Comparison of ENCODE assay signal across 20 cellular contexts in genomic region chr1:248642971-248643651, GRCh38. TPM values are rescaled to one million over a fixed set of nuclear protein-coding genes. Genes with fewer than 3 reads are reported as not detected.
DNase-seq lines count a peak whose midpoint lies in the region; ATAC-seq lines count a peak whose summit lies in the region.
"Not testable (repeated sequence)": the region's sequence is repeated elsewhere in the genome, so short reads cannot be mapped to it uniquely, and the experiment has no call there.
"Had no signal": no experiment of that assay in that cellular context is flagged by ENCODE, and none has a peak within 500 bp of the region (broad histone marks: within the 10 kb centered on the region; RNA-seq: fewer than 3 reads in every experiment).

No MANE protein-coding gene starts in this region.

- H3K27me3 ChIP-seq in naive thymus-derived CD4-positive, alpha-beta T cell (ENCODE audit: control insufficient read depth in 2 of 2, insufficient read depth in 2 of 2, low read length in 2 of 2) = not testable (repeated sequence)

- intact Hi-C loops in naive thymus-derived CD4-positive, alpha-beta T cell (cut with micrococcal nuclease) = not testable (repeated sequence)

- not testable (repeated sequence) for H3K4me1 Mint-ChIP-seq in naive thymus-derived CD4-positive, alpha-beta T cell

- not testable (repeated sequence) for H3K36me3 ChIP-seq in naive thymus-derived CD4-positive, alpha-beta T cell (ENCODE audit: control insufficient read depth in 2 of 3, insufficient read depth in 3 of 3, low read length in 3 of 3)

- H3K9me3 Mint-ChIP-seq in naive thymus-derived CD4-positive, alpha-beta T cell = not testable (repeated sequence)

- H3K9me3 ChIP-seq in naive thymus-derived CD4-positive, alpha-beta T cell (ENCODE audit: control insufficient read depth in 2 of 3, low read length in 3 of 3) = not testable (repeated sequence)

- POLR2A ChIA-PET in naive thymus-derived CD4-positive, alpha-beta T cell (lab: Charles Lee) = not testable (repeated sequence)

- not testable (repeated sequence) for H3K4me3 Mint-ChIP-seq in naive thymus-derived CD4-positive, alpha-beta T cell

- not testable (repeated sequence) for H3K4me1 ChIP-seq in naive thymus-derived CD4-positive, alpha-beta T cell (ENCODE audit: control insufficient read depth in 2 of 2, insufficient read depth in 2 of 2, low read length in 2 of 2)

- not testable (repeated sequence) for H3K36me3 Mint-ChIP-seq in naive thymus-derived CD4-positive, alpha-beta T cell

- H3K27ac ChIP-seq in naive thymus-derived CD4-positive, alpha-beta T cell (ENCODE audit: low read depth, low read length) = not testable (repeated sequence)

- DNase-seq in naive thymus-derived CD4-positive, alpha-beta T cell = not testable (repeated sequence)

- not testable (repeated sequence) for H3K27ac Mint-ChIP-seq in naive thymus-derived CD4-positive, alpha-beta T cell

- ATAC-seq in GM18498 (IDR thresholded peaks at IDR 0.05; ENCODE audit: unreplicated experiment) (peak; percentile 60), GM18907 (IDR thresholded peaks at IDR 0.05; ENCODE audit: unreplicated experiment) (peak; percentile 85), GM19463 (IDR thresholded peaks at IDR 0.05; ENCODE audit: unreplicated experiment) (peak; percentile 57), GM21723 (IDR thresholded peaks at IDR 0.05; ENCODE audit: unreplicated experiment) (peak; percentile 70), HG02884 (IDR thresholded peaks at IDR 0.05; ENCODE audit: unreplicated experiment) (peak; percentile 66), HG03108 (IDR thresholded peaks at IDR 0.05; ENCODE audit: unreplicated experiment) (peak; percentile 48), HG03520 (IDR thresholded peaks at IDR 0.05; ENCODE audit: unreplicated experiment) (peak; percentile 55)
- ATAC-seq in naive thymus-derived CD4-positive, alpha-beta T cell = peak; percentile 31

- H3K4me3 ChIP-seq in naive thymus-derived CD4-positive, alpha-beta T cell (ENCODE audit: low read length) = not testable (repeated sequence)

- CTCF ChIA-PET in naive thymus-derived CD4-positive, alpha-beta T cell (lab: Charles Lee) = not testable (repeated sequence)

- H3K27me3 Mint-ChIP-seq in naive thymus-derived CD4-positive, alpha-beta T cell = not testable (repeated sequence)

RNA-seq across cellular contexts. Expression of gene OR2T35, which starts 2.0 kb away (rescaled TPM):
- total RNA-seq in naive thymus-derived CD4-positive, alpha-beta T cell = not detected
- not detected for polyA plus RNA-seq in naive thymus-derived CD4-positive, alpha-beta T cell
- total RNA-seq: A673; activated T-helper 1 cell treated with anti-CD3 and anti-CD28 coated beads, Interleukin-12 subunit alpha, Interleukin-12 subunit beta, Interleukin-2, Interleukin-4 antibody, amounts not matched to agents 30 ng/mL and 10 ng/mL and 1 ng/mL, durations not matched to agents 14 hours and 24 hours and 36 hours; Calu3; chondrocyte; esophagus mucosa; gastrocnemius medialis; lower lobe of right lung; PC-3; smooth muscle cell; subcutaneous adipose tissue; ureter had no signal
- polyA plus RNA-seq: keratinocyte, smooth muscle cell had no signal

RNA-seq across cellular contexts. Expression of gene OR2T11, which starts 8.2 kb away (rescaled TPM):
- not detected for total RNA-seq in naive thymus-derived CD4-positive, alpha-beta T cell
- polyA plus RNA-seq in naive thymus-derived CD4-positive, alpha-beta T cell = not detected
- total RNA-seq: A673; activated T-helper 1 cell treated with anti-CD3 and anti-CD28 coated beads, Interleukin-12 subunit alpha, Interleukin-12 subunit beta, Interleukin-2, Interleukin-4 antibody, amounts not matched to agents 30 ng/mL and 10 ng/mL and 1 ng/mL, durations not matched to agents 14 hours and 24 hours and 36 hours; Calu3; chondrocyte; esophagus mucosa; gastrocnemius medialis; lower lobe of right lung; PC-3; smooth muscle cell; subcutaneous adipose tissue; ureter had no signal
- polyA plus RNA-seq: keratinocyte, smooth muscle cell had no signal

RNA-seq across cellular contexts. Expression of gene OR2T27, which starts 12.2 kb away (rescaled TPM):
- total RNA-seq in naive thymus-derived CD4-positive, alpha-beta T cell = not detected
- not detected for polyA plus RNA-seq in naive thymus-derived CD4-positive, alpha-beta T cell
- total RNA-seq: A673; activated T-helper 1 cell treated with anti-CD3 and anti-CD28 coated beads, Interleukin-12 subunit alpha, Interleukin-12 subunit beta, Interleukin-2, Interleukin-4 antibody, amounts not matched to agents 30 ng/mL and 10 ng/mL and 1 ng/mL, durations not matched to agents 14 hours and 24 hours and 36 hours; Calu3; chondrocyte; esophagus mucosa; gastrocnemius medialis; lower lobe of right lung; PC-3; smooth muscle cell; subcutaneous adipose tissue; ureter had no signal
- polyA plus RNA-seq: keratinocyte, smooth muscle cell had no signal

RNA-seq across cellular contexts. Expression of gene OR2T10, which starts 45.6 kb away (rescaled TPM):
- not detected for total RNA-seq in naive thymus-derived CD4-positive, alpha-beta T cell
- polyA plus RNA-seq in naive thymus-derived CD4-positive, alpha-beta T cell = not detected
- total RNA-seq: A673; activated T-helper 1 cell treated with anti-CD3 and anti-CD28 coated beads, Interleukin-12 subunit alpha, Interleukin-12 subunit beta, Interleukin-2, Interleukin-4 antibody, amounts not matched to agents 30 ng/mL and 10 ng/mL and 1 ng/mL, durations not matched to agents 14 hours and 24 hours and 36 hours; Calu3; chondrocyte; esophagus mucosa; gastrocnemius medialis; lower lobe of right lung; PC-3; smooth muscle cell; subcutaneous adipose tissue; ureter had no signal
- polyA plus RNA-seq: keratinocyte, smooth muscle cell had no signal

RNA-seq across cellular contexts. Expression of gene OR14I1, which starts 59.5 kb away (rescaled TPM):
- total RNA-seq in naive thymus-derived CD4-positive, alpha-beta T cell = not detected
- not detected for polyA plus RNA-seq in naive thymus-derived CD4-positive, alpha-beta T cell
- total RNA-seq: A673; activated T-helper 1 cell treated with anti-CD3 and anti-CD28 coated beads, Interleukin-12 subunit alpha, Interleukin-12 subunit beta, Interleukin-2, Interleukin-4 antibody, amounts not matched to agents 30 ng/mL and 10 ng/mL and 1 ng/mL, durations not matched to agents 14 hours and 24 hours and 36 hours; Calu3; chondrocyte; esophagus mucosa; gastrocnemius medialis; lower lobe of right lung; PC-3; smooth muscle cell; subcutaneous adipose tissue; ureter had no signal
- polyA plus RNA-seq: keratinocyte, smooth muscle cell had no signal

Comparison
In these comparisons a context has a peak if more than half of its experiments do, and no peak if none do; other contexts are left out.
1. ATAC-seq: peak in every context shown above with its lines; median percentile 85 in GM18907; 70 in GM21723; 66 in HG02884; 60 in GM18498; 57 in GM19463; 55 in HG03520; 48 in HG03108; 31 in naive thymus-derived CD4-positive, alpha-beta T cell.